In genomic region chr14:23055621-23056256, GRCh38 we compare ENCODE assay signal across 10 cellular contexts. TPM values are rescaled to one million over a fixed set of nuclear protein-coding genes. Genes with fewer than 3 reads are reported as not detected.
DNase-seq lines count a peak whose midpoint lies in the region; ATAC-seq and FAIRE-seq lines count a peak whose summit lies in the region.
"Had no signal": no experiment of that assay in that cellular context is flagged by ENCODE, and none has a peak within 500 bp of the region (broad histone marks: within the 10 kb centered on the region; RNA-seq: fewer than 3 reads in every experiment).

No MANE protein-coding gene starts in this region.

- no peak for ATAC-seq in GM19395 (IDR thresholded peaks at IDR 0.05; ENCODE audit: unreplicated experiment)
- no peak for ATAC-seq in HG03571 (IDR thresholded peaks at IDR 0.05; ENCODE audit: unreplicated experiment)

- no peak for FAIRE-seq in RCC 7860 (lab: Jason Lieb, UNC)

- no peaks in the 10 kb centered on the region for H3K9me3 ChIP-seq in BLaER1
- H3K9me3 ChIP-seq in GM23248 (ENCODE audit: low read depth) = no peaks in the 10 kb centered on the region
- no peaks in the 10 kb centered on the region for H3K9me3 ChIP-seq in muscle layer of colon (ENCODE audit: low read length)
- H3K9me3 ChIP-seq: sigmoid colon had no signal

- H3K36me3 ChIP-seq in BLaER1 = peaks cover 29% of the 10 kb centered on the region
- peaks cover 10% of the 10 kb centered on the region; the same call in 1 of the 2 replicates for H3K36me3 ChIP-seq in GM23248 (ENCODE audit: low read depth)
- H3K36me3 ChIP-seq in muscle layer of colon (ENCODE audit: insufficient read depth, low read length) = peaks cover 18% of the 10 kb centered on the region

- H4K20me1 ChIP-seq in BLaER1 = peaks cover 32% of the 10 kb centered on the region
- H4K20me1 ChIP-seq in GM23248 (ENCODE audit: insufficient read depth) = no peaks in the 10 kb centered on the region

- 42 to 46% methylated on average over 9 of the region's 9 CpGs for WGBS in GM23248 (ENCODE audit: low coverage in 1 of 2, low lambda C conversion rate in 2 of 2, missing lambda C conversion rate in 2 of 2), 2 experiments

- H3K9ac ChIP-seq in BLaER1 (peak overlapping the region; percentile 77; the same call in 1 of the 2 replicates), GM23248 (no peak overlapping the region), muscle layer of colon (ENCODE audit: low read length) (peak overlapping the region; percentile 13)

- peaks cover 18% of the 10 kb centered on the region for H3F3A ChIP-seq in GM23248 (ENCODE audit: insufficient read depth)

- peak overlapping the region; percentile 63; the same call in 1 of the 2 replicates for H2AFZ ChIP-seq in GM23248

- H3K4me1 ChIP-seq in BLaER1 = peaks cover 52% of the 10 kb centered on the region
- H3K4me1 ChIP-seq in GM23248 (ENCODE audit: insufficient read depth) = peaks cover 10% of the 10 kb centered on the region
- H3K4me1 ChIP-seq in muscle layer of colon (ENCODE audit: insufficient read depth, low read length) = peaks cover 17% of the 10 kb centered on the region

- H3K27me3 ChIP-seq in BLaER1 = 0 out of 2 replicates have a peak, but pooled peaks cover 7% of the 10 kb centered on the region
- no peaks in the 10 kb centered on the region for H3K27me3 ChIP-seq in GM23248 (replicated peaks; ENCODE audit: insufficient read depth)
- H3K27me3 ChIP-seq in muscle layer of colon (ENCODE audit: control insufficient read depth in 1 of 2, insufficient read depth in 2 of 2, low read length in 2 of 2) = no peaks in the 10 kb centered on the region
- H3K27me3 ChIP-seq: sigmoid colon had no signal

- H3K9me2 ChIP-seq in GM23248 (ENCODE audit: insufficient read depth) = no peaks in the 10 kb centered on the region

- H3K4me2 ChIP-seq in BLaER1 = peak overlapping the region; percentile 97
- no peak overlapping the region for H3K4me2 ChIP-seq in GM23248 (ENCODE audit: unreplicated experiment)

- DNase-seq in GM23248 (peak; percentile 53), amniotic epithelial cell (ENCODE audit: low read depth) (peak; percentile 63), RCC 7860 (ENCODE audit: low spot score) (no peak), NCI-H2107 treated with DMSO at 0.1 percent for 48 hours (lab: John Stamatoyannopoulos, UW; ENCODE audit: unreplicated experiment) (no peak)
- DNase-seq: caudate nucleus had no signal

- H3K4me3 ChIP-seq in BLaER1 (no peak overlapping the region), GM23248 (no peak overlapping the region), muscle layer of colon (ENCODE audit: low read depth in 1 of 2, low read length in 2 of 2) (peak overlapping the region in 1 of 2 donors; percentile 47)

- H3K27ac ChIP-seq in BLaER1 (0 out of 2 replicates have a peak overlapping the region, but pooled peaks have one; percentile 35), GM23248 (no peak overlapping the region), muscle layer of colon (ENCODE audit: low read depth, low read length) (no peak overlapping the region)

- peaks cover 8% of the 10 kb centered on the region; the same call in 1 of the 2 replicates for H3K79me2 ChIP-seq in GM23248 (ENCODE audit: insufficient read depth)

- in situ Hi-C loops in GM23248 (cut with MboI) = no loop called here

RNA-seq across cellular contexts. Expression of gene CDH24, which starts 1.6 kb away (rescaled TPM):
- total RNA-seq in GM23248 (2014; rRNA removed; shearing (Covaris generic)) = 3.8 and 5.6 TPM in 2 replicates
- 1.0 and 1.5 TPM in 2 replicates for polyA plus RNA-seq in GM23248 (2016; fragmentation: Nextera tagmentation; extraction: Ambion mirVana)

RNA-seq across cellular contexts. Expression of gene PSMB11, which starts 13.7 kb away (rescaled TPM):
- total RNA-seq in GM23248 (2014; rRNA removed; shearing (Covaris generic)) = not detected in 2 replicates
- not detected in 2 replicates for polyA plus RNA-seq in GM23248 (2016; fragmentation: Nextera tagmentation; extraction: Ambion mirVana)

RNA-seq across cellular contexts. Expression of gene PSMB5, which starts 21.0 kb away (rescaled TPM):
- total RNA-seq in GM23248 (2014; rRNA removed; shearing (Covaris generic)) = 217 and 263 TPM in 2 replicates
- 274 and 277 TPM in 2 replicates for polyA plus RNA-seq in GM23248 (2016; fragmentation: Nextera tagmentation; extraction: Ambion mirVana)

RNA-seq across cellular contexts. Expression of gene ACIN1, which starts 39.2 kb away (rescaled TPM):
- 61.0 and 63.7 TPM in 2 replicates for total RNA-seq in GM23248 (2014; rRNA removed; shearing (Covaris generic))
- polyA plus RNA-seq in GM23248 (2016; fragmentation: Nextera tagmentation; extraction: Ambion mirVana) = 28.8 and 35.5 TPM in 2 replicates

RNA-seq across cellular contexts. Expression of gene C14orf119, which starts 39.6 kb away (rescaled TPM):
- total RNA-seq in GM23248 (2014; rRNA removed; shearing (Covaris generic)) = 48.7 and 55.5 TPM in 2 replicates
- 157 and 166 TPM in 2 replicates for polyA plus RNA-seq in GM23248 (2016; fragmentation: Nextera tagmentation; extraction: Ambion mirVana)

Comparison
In these comparisons a context has a peak if more than half of its experiments do, and no peak if none do; other contexts are left out.
1. DNase-seq: peak in GM23248 (single experiment) and amniotic epithelial cell (single experiment); none in RCC 7860 (single experiment) and NCI-H2107 treated with DMSO at 0.1 percent for 48 hours (single experiment).